8 cellular contexts compared by ENCODE assay signal in the genomic region with DNA sequence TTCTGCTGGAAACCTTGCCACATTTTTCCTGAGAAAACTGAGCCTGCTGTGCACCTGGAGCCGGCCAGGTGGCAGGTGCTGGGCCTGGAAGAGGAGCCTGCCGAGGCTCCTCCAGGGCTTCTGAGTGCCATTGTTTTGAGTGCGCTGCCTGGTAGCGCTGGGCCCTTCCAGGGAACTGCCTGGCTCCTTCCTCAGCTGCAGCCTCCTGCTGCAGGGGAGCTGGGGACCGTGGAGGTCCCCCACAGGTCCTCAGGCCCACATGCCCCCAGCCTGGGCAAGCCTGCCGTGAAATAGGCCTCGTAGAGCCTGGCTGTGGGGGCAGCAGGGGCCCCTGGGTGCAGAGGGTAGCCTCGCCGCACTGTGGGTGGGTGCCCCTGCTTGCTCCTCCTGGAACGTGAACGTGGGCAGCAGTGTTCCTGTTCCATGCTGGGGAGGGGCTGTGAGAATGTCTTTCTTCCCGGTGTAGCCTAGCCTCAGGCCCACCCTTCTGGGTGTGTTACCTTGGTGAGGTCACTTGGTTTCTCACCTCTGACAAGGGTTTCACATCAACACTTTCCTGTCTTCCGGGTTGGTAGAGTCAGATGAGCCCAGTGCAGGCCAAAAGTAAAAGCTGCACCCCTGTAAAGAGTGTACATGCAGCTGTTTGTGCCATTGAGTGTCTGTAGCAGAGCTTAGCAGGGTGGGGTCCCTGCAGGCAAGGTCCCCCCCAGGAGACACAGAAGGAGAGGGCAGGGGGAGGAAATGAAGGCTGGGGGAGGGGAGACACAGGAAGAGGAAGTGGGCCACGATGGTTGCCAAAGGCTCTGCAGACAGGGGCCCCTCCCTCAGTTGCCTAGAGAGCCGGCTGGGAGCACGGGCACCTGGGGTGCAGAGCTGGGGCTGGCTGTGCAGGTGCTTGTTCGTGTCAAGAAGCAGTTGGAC. TPM values are rescaled to one million over a fixed set of nuclear protein-coding genes. Genes with fewer than 3 reads are reported as not detected.
DNase-seq lines count a peak whose midpoint lies in the region; ATAC-seq and TF ChIP-seq lines count a peak whose summit lies in the region.

No MANE protein-coding gene starts in this region.

- DNase-seq in CD8-positive, alpha-beta T cell = peak; percentile 62 to 96 (median 83)
- DNase-seq in NK-92 (lab: John Stamatoyannopoulos, UW; ENCODE audit: unreplicated experiment) (peak; percentile 34), substantia nigra (lab: John Stamatoyannopoulos, UW) (peak in 2 of 49 donors; percentile 19 to 40), PC-3 (no peak)
- DNase-seq in activated T-helper 1 cell treated with anti-CD3 and anti-CD28 coated beads, Interleukin-12 subunit alpha, Interleukin-12 subunit beta, Interleukin-2, Interleukin-4 antibody, amounts not matched to agents 30 ng/mL and 10 ng/mL and 1 ng/mL, durations not matched to agents 14 hours and 24 hours and 36 hours (ENCODE audit: low spot score) = peak; percentile 79

- H3K9me3 Mint-ChIP-seq in CD8-positive, alpha-beta T cell = no peaks in the 10 kb centered on the region
- H3K9me3 Mint-ChIP-seq in activated T-helper 1 cell treated with anti-CD3 and anti-CD28 coated beads, Interleukin-12 subunit alpha, Interleukin-12 subunit beta, Interleukin-2, Interleukin-4 antibody, amounts not matched to agents 30 ng/mL and 10 ng/mL and 1 ng/mL, durations not matched to agents 14 hours and 24 hours and 36 hours = no peaks in the 10 kb centered on the region

- no peaks in the 10 kb centered on the region for H3F3A ChIP-seq in PC-3 (ENCODE audit: low read length, unreplicated experiment)

- no peak overlapping the region for H2AFZ ChIP-seq in PC-3 (ENCODE audit: low read length)

- POLR2A ChIA-PET in CD8-positive, alpha-beta T cell (lab: Charles Lee) = interaction anchor here (0.6 to 16.2 kb wide), 23 partner anchors 13 to 158 kb away, joined by 3 to 296 read pairs (median 4); a partner anchor contains a TSS
- POLR2A ChIA-PET in PC-3 (lab: Charles Lee; ENCODE audit: unreplicated experiment) = no interaction called here

- H3K27ac ChIP-seq in CD8-positive, alpha-beta T cell (ENCODE audit: low read depth, low read length) = peak overlapping the region; percentile 91
- H3K27ac ChIP-seq in iPS-20b (ENCODE audit: low read length) (peak overlapping the region; percentile 61), substantia nigra (ENCODE audit: low read depth, low read length, poor library complexity, severe bottlenecking) (peak overlapping the region; percentile 79), PC-3 (ENCODE audit: low read length) (no peak overlapping the region)

- no peaks in the 10 kb centered on the region for H3K9me2 ChIP-seq in PC-3 (replicated peaks; ENCODE audit: low read length)

- peak overlapping the region; percentile 54 for H3K4me3 ChIP-seq in CD8-positive, alpha-beta T cell (ENCODE audit: low read depth, low read length)
- H3K4me3 ChIP-seq in iPS-20b (ENCODE audit: low read length) (no peak overlapping the region), PC-3 (ENCODE audit: low read length) (no peak overlapping the region)

- H3K9me3 ChIP-seq in CD8-positive, alpha-beta T cell (ENCODE audit: low read length) = no peaks in the 10 kb centered on the region
- H3K9me3 ChIP-seq in iPS-20b (ENCODE audit: insufficient read depth, low read depth, low read length) = no peaks in the 10 kb centered on the region
- H3K9me3 ChIP-seq in PC-3 (ENCODE audit: low read length) = no peaks in the 10 kb centered on the region

- peak; percentile 79 for ATAC-seq in CD8-positive, alpha-beta T cell
- ATAC-seq in GM19351 (IDR thresholded peaks at IDR 0.05; ENCODE audit: unreplicated experiment) (peak; percentile 72), HG03432 (IDR thresholded peaks at IDR 0.05; ENCODE audit: unreplicated experiment) (peak; percentile 68), PC-3 (no peak)

- H3K4me3 Mint-ChIP-seq in CD8-positive, alpha-beta T cell = peak overlapping the region; percentile 86
- peak overlapping the region; percentile 82 for H3K4me3 Mint-ChIP-seq in activated T-helper 1 cell treated with anti-CD3 and anti-CD28 coated beads, Interleukin-12 subunit alpha, Interleukin-12 subunit beta, Interleukin-2, Interleukin-4 antibody, amounts not matched to agents 30 ng/mL and 10 ng/mL and 1 ng/mL, durations not matched to agents 14 hours and 24 hours and 36 hours

- H3K4me1 ChIP-seq in CD8-positive, alpha-beta T cell (ENCODE audit: insufficient read depth, low read length) = peaks cover 97% of the 10 kb centered on the region
- peaks cover 39% of the 10 kb centered on the region for H3K4me1 ChIP-seq in iPS-20b (ENCODE audit: insufficient read depth, low read length)
- H3K4me1 ChIP-seq in PC-3 (ENCODE audit: insufficient read depth, low read length) = no peaks in the 10 kb centered on the region

- H3K4me1 Mint-ChIP-seq in CD8-positive, alpha-beta T cell (ENCODE audit: low read depth) = peaks cover 97% of the 10 kb centered on the region
- peaks cover 98% of the 10 kb centered on the region for H3K4me1 Mint-ChIP-seq in activated T-helper 1 cell treated with anti-CD3 and anti-CD28 coated beads, Interleukin-12 subunit alpha, Interleukin-12 subunit beta, Interleukin-2, Interleukin-4 antibody, amounts not matched to agents 30 ng/mL and 10 ng/mL and 1 ng/mL, durations not matched to agents 14 hours and 24 hours and 36 hours (ENCODE audit: low read depth)

- peaks cover 30% of the 10 kb centered on the region for H3K36me3 Mint-ChIP-seq in CD8-positive, alpha-beta T cell
- peaks cover 32% of the 10 kb centered on the region for H3K36me3 Mint-ChIP-seq in activated T-helper 1 cell treated with anti-CD3 and anti-CD28 coated beads, Interleukin-12 subunit alpha, Interleukin-12 subunit beta, Interleukin-2, Interleukin-4 antibody, amounts not matched to agents 30 ng/mL and 10 ng/mL and 1 ng/mL, durations not matched to agents 14 hours and 24 hours and 36 hours (ENCODE audit: low read depth)

- no peaks in the 10 kb centered on the region for H4K20me1 ChIP-seq in PC-3 (ENCODE audit: low read length)

- no peaks in the 10 kb centered on the region for H3K36me3 ChIP-seq in CD8-positive, alpha-beta T cell (ENCODE audit: insufficient read depth, low read length)
- no peaks in the 10 kb centered on the region for H3K36me3 ChIP-seq in iPS-20b (ENCODE audit: insufficient read depth, low read depth, low read length)
- no peaks in the 10 kb centered on the region for H3K36me3 ChIP-seq in PC-3 (ENCODE audit: low read depth, low read length)

- no peaks in the 10 kb centered on the region for H3K27me3 Mint-ChIP-seq in CD8-positive, alpha-beta T cell (ENCODE audit: low read depth)
- H3K27me3 Mint-ChIP-seq in activated T-helper 1 cell treated with anti-CD3 and anti-CD28 coated beads, Interleukin-12 subunit alpha, Interleukin-12 subunit beta, Interleukin-2, Interleukin-4 antibody, amounts not matched to agents 30 ng/mL and 10 ng/mL and 1 ng/mL, durations not matched to agents 14 hours and 24 hours and 36 hours (ENCODE audit: insufficient read depth) = no peaks in the 10 kb centered on the region

- BruUV-seq in PC-3 (replicated peaks; lab: Mats Ljungman, UMichigan) = no TSS peak

- no peaks in the 10 kb centered on the region for H3K27me3 ChIP-seq in CD8-positive, alpha-beta T cell (ENCODE audit: insufficient read depth, low read length)
- H3K27me3 ChIP-seq in iPS-20b (ENCODE audit: insufficient read depth, low read length) (no peaks in the 10 kb centered on the region), PC-3 (ENCODE audit: low read length) (no peaks in the 10 kb centered on the region)

- no peaks in the 10 kb centered on the region for H3K79me2 ChIP-seq in PC-3 (ENCODE audit: low read length)

- H3K27ac Mint-ChIP-seq in CD8-positive, alpha-beta T cell = peak overlapping the region; percentile 97
- H3K27ac Mint-ChIP-seq in activated T-helper 1 cell treated with anti-CD3 and anti-CD28 coated beads, Interleukin-12 subunit alpha, Interleukin-12 subunit beta, Interleukin-2, Interleukin-4 antibody, amounts not matched to agents 30 ng/mL and 10 ng/mL and 1 ng/mL, durations not matched to agents 14 hours and 24 hours and 36 hours = peak overlapping the region; percentile 99

- TF ChIP-seq CTCF in CD8-positive, alpha-beta T cell (IDR thresholded peaks at IDR 0.05) = no peak
- no peak for TF ChIP-seq CTCF in PC-3 (conservative IDR thresholded peaks at IDR 0.05; ENCODE audit: low read depth, low read length)

- CTCF ChIA-PET in CD8-positive, alpha-beta T cell (lab: Charles Lee) = interaction anchor here (0.6 to 17.5 kb wide), 14 partner anchors 15 to 160 kb away, joined by 3 to 286 read pairs (median 6); no protein-coding TSS in a partner anchor
- CTCF ChIA-PET in PC-3 (lab: Charles Lee) = no interaction called here

- intact Hi-C loops in CD8-positive, alpha-beta T cell (cut with DNase I, micrococcal nuclease) = loop anchor here in 1 of 2 experiments (1.0 to 2.0 kb wide), 4 partner anchors 14 to 144 kb away; no protein-coding TSS in a partner anchor
- intact Hi-C loops in activated T-helper 1 cell treated with anti-CD3 and anti-CD28 coated beads, Interleukin-12 subunit alpha, Interleukin-12 subunit beta, Interleukin-2, Interleukin-4 antibody, amounts not matched to agents 30 ng/mL and 10 ng/mL and 1 ng/mL, durations not matched to agents 14 hours and 24 hours and 36 hours (cut with micrococcal nuclease) = loop anchor here (1.0 to 10.0 kb wide), 5 partner anchors 8 to 1834 kb away; a partner anchor contains a TSS
- intact Hi-C loops in PC-3 (cut with micrococcal nuclease) = no loop called here

- H3K9ac ChIP-seq in iPS-20b (ENCODE audit: low read depth, low read length) = peak overlapping the region; percentile 20; the same call in 1 of the 2 replicates
- no peak overlapping the region for H3K9ac ChIP-seq in PC-3 (ENCODE audit: low read length)

- no peak overlapping the region for H3K4me2 ChIP-seq in PC-3 (ENCODE audit: low read length)

RNA-seq across cellular contexts. Expression of a gene that starts 34.5 kb away (rescaled TPM):
- total RNA-seq in CD8-positive, alpha-beta T cell = 100 to 1,000 TPM; 359 to 364 TPM
- 129 and 137 TPM in 2 replicates for total RNA-seq in activated T-helper 1 cell treated with anti-CD3 and anti-CD28 coated beads, Interleukin-12 subunit alpha, Interleukin-12 subunit beta, Interleukin-2, Interleukin-4 antibody, amounts not matched to agents 30 ng/mL and 10 ng/mL and 1 ng/mL, durations not matched to agents 14 hours and 24 hours and 36 hours
- total RNA-seq in PC-3 (2014; rRNA removed) = 10.1 and 11.4 TPM in 2 replicates

Comparison
In these comparisons a context has a peak if more than half of its experiments do, and no peak if none do; other contexts are left out.
1. RNA of a gene that starts 34.5 kb away (total RNA-seq): 359 to 364 TPM in CD8-positive, alpha-beta T cell and 129 to 137 TPM in activated T-helper 1 cell treated with anti-CD3 and anti-CD28 coated beads, Interleukin-12 subunit alpha, Interleukin-12 subunit beta, Interleukin-2, Interleukin-4 antibody, amounts not matched to agents 30 ng/mL and 10 ng/mL and 1 ng/mL, durations not matched to agents 14 hours and 24 hours and 36 hours; 10.1 to 11.4 TPM in PC-3; every median in the first group is over 10 times any median in the second.